1 cellular context compared by ENCODE assay signal in genomic region chr9:134157378-134157885, GRCh38.
TF ChIP-seq lines count a peak whose summit lies in the region.

No MANE protein-coding gene starts in this region.

TF ChIP-seq in GM12878, 131 proteins besides CTCF, POLR2A, EP300 and RAD21:
- TF ChIP-seq ZZZ3 (IDR thresholded peaks at IDR 0.05; ENCODE audit: control insufficient read depth, insufficient read length, low read depth) (no peak), HSF1 (IDR thresholded peaks at IDR 0.05; ENCODE audit: low read depth, low read length) (no peak), CUX1 (IDR thresholded peaks at IDR 0.05; ENCODE audit: insufficient replicate concordance, low read depth, low read length) (no peak), ZBTB11 (CRISPR knock-in tag; IDR thresholded peaks at IDR 0.05) (no peak), BACH1 (IDR thresholded peaks at IDR 0.05; ENCODE audit: borderline replicate concordance) (no peak), PAX5 (IDR thresholded peaks at IDR 0.05; ENCODE audit: borderline replicate concordance, low read depth, low read length) (no peak), GABPA (IDR thresholded peaks at IDR 0.05; ENCODE audit: low read depth) (no peak), MTA3 (IDR thresholded peaks at IDR 0.05; ENCODE audit: borderline replicate concordance, low read length) (no peak), BCL3 (IDR thresholded peaks at IDR 0.05; ENCODE audit: borderline replicate concordance, insufficient read depth, low read depth, low read length, poor library complexity, severe bottlenecking) (no peak), ZNF217 (IDR thresholded peaks at IDR 0.05) (no peak), TARDBP (IDR thresholded peaks at IDR 0.05; ENCODE audit: borderline replicate concordance) (no peak)
